In the genomic region with DNA sequence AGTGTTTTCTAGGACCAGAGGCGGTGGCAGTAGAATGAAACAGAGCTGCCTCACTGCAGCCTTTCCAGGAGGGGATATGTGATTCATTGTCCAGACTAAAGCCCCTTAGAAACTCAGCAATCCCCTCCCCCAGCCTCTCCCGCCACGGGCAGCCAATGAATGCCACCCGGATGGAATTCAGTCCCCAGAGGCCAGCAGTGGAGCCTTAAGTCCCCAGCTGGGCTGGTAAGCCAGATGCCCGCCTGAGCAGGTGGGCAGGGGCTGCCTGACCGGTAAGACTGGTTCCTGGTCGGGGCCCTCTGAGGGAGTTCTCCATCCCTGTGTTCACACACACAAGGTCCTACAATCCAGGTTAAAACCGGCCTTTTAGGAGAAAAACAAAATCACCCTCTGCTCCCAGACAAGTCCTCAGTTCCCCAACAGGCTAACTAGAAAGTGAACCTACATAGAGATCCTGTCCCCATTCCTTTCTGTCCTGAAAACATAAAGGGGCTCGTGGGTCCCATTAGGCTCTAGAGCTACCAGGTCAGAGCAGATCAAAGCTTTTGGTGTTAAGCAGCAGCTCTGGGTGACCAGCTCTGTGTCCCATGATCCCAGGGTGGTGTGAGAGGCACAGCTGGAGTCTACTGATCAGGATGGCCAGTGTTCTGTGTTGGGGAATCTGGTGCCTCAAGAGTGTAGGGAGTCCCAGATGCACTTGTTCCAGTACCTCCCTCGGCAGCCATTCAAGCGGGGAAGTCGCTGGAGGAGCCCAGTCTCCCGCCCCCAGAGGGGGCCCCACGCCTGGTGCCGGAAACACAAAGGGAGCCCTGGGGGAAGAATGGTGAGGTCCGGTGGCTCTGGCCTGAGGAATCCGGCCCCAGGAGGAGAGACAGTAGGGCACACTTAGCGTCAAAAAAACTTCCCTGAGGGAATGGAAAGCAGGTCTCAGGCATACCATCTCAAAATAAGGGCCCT, we compare ENCODE assay signal across 1 cellular context.
A peak's percentile ranks its signal among the peaks of the same experiment; 100 is the strongest.
TF ChIP-seq lines count a peak whose summit lies in the region.

No MANE protein-coding gene starts in this region.

TF ChIP-seq in GM12878, 131 proteins besides CTCF, POLR2A, EP300 and RAD21:
- TF ChIP-seq, protein P1, sequence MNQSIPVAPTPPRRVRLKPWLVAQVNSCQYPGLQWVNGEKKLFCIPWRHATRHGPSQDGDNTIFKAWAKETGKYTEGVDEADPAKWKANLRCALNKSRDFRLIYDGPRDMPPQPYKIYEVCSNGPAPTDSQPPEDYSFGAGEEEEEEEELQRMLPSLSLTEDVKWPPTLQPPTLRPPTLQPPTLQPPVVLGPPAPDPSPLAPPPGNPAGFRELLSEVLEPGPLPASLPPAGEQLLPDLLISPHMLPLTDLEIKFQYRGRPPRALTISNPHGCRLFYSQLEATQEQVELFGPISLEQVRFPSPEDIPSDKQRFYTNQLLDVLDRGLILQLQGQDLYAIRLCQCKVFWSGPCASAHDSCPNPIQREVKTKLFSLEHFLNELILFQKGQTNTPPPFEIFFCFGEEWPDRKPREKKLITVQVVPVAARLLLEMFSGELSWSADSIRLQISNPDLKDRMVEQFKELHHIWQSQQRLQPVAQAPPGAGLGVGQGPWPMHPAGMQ (IDR thresholded peaks at IDR 0.05; ENCODE audit: borderline replicate concordance), result no peak
- TF ChIP-seq CHD1 (IDR thresholded peaks at IDR 0.05; ENCODE audit: low read depth, low read length) (no peak), POLR2AphosphoS2 (IDR thresholded peaks at IDR 0.05; ENCODE audit: low read depth, low read length) (0 out of 2 replicates have a peak, but pooled peaks have one; percentile 21), IKZF1 (conservative IDR thresholded peaks at IDR 0.05) (peak; percentile 33; the same call in 1 of the 2 replicates), YY1 (IDR thresholded peaks at IDR 0.05; ENCODE audit: low read depth, low read length) (peak; percentile 58), EGR1 (IDR thresholded peaks at IDR 0.05; ENCODE audit: borderline replicate concordance in 1 of 2, low read depth in 2 of 2, low read length in 2 of 2) (peak in 1 of 2 experiments; percentile 36; a peak in 1 of 3 replicates), EED (IDR thresholded peaks at IDR 0.05; ENCODE audit: low read depth) (peak; percentile 23; the same call in 1 of the 2 replicates), SUPT20H (IDR thresholded peaks at IDR 0.05; ENCODE audit: borderline replicate concordance, control insufficient read depth, low read depth, low read length) (no peak), RFX5 (IDR thresholded peaks at IDR 0.05; ENCODE audit: low read depth, low read length) (no peak)
- TF ChIP-seq, protein P2, sequence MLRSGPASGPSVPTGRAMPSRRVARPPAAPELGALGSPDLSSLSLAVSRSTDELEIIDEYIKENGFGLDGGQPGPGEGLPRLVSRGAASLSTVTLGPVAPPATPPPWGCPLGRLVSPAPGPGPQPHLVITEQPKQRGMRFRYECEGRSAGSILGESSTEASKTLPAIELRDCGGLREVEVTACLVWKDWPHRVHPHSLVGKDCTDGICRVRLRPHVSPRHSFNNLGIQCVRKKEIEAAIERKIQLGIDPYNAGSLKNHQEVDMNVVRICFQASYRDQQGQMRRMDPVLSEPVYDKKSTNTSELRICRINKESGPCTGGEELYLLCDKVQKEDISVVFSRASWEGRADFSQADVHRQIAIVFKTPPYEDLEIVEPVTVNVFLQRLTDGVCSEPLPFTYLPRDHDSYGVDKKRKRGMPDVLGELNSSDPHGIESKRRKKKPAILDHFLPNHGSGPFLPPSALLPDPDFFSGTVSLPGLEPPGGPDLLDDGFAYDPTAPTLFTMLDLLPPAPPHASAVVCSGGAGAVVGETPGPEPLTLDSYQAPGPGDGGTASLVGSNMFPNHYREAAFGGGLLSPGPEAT (IDR thresholded peaks at IDR 0.05; ENCODE audit: low read depth), result peak; percentile 43; the same call in 1 of the 2 replicates
